ENCODE assay signal across 12 cellular contexts in genomic region chr12:106893451-106893850, GRCh38.
"Had no signal": no experiment of that assay in that cellular context is flagged by ENCODE, and none has a peak within 500 bp of the region (broad histone marks: within the 10 kb centered on the region; RNA-seq: fewer than 3 reads in every experiment).

No MANE protein-coding gene starts in this region.

- H3K4me3 ChIP-seq: dorsolateral prefrontal cortex, right atrium auricular region, skin epidermis, transverse colon had no signal

- ATAC-seq: activated CD4-positive, CD25-positive, alpha-beta regulatory T cell treated with anti-CD3 and anti-CD28 coated beads, Interleukin-2, amount 50 U/mL, for 24 hours; natural killer cell treated with Interleukin-12 subunit alpha and Interleukin-12 subunit beta and Interleukin-15 and Interleukin-18, amount 100 ng/mL, for 72 hours had no signal

- H3K9me3 ChIP-seq: right atrium auricular region, transverse colon had no signal

- H3K27ac ChIP-seq: dorsolateral prefrontal cortex, right atrium auricular region, skin epidermis had no signal

- DNase-seq: activated naive CD4-positive, alpha-beta T cell; aorta; dorsolateral prefrontal cortex; glutamatergic neuron; mesendoderm; stimulated activated CD4-positive, alpha-beta T cell treated with anti-CD3 and anti-CD28 coated beads, Interleukin-4, amount 100 ng/mL, for 24 hours; stimulated activated naive CD4-positive, alpha-beta T cell; transverse colon had no signal

- H3K36me3 ChIP-seq: right atrium auricular region, transverse colon had no signal

- H3K4me1 ChIP-seq: right atrium auricular region had no signal

- H3K27me3 ChIP-seq: right atrium auricular region, transverse colon had no signal
